2 cellular contexts compared by ENCODE assay signal in the genomic region with DNA sequence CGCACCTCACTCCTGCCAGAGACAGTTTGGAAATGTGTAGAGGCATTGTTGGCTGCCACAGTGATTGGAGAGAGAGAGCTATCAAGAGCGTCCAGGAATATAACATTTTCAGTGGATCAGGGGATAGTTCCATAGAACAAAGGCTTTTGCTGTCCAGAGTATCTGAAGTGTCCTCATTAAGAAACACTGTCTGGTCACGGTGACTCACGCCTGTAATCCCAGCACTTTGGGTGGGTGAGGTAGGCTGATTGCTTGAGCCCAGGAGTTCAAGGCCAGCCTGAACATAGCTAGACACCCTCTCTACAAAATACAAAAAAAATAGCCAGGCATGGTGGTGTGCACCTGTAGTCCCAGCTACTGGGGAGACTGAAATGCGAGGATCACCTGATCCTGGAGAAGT.
TF ChIP-seq lines count a peak whose summit lies in the region.

No MANE protein-coding gene starts in this region.

TF ChIP-seq in HepG2, 621 proteins besides CTCF, POLR2A, EP300 and RAD21 (continued from another document and continues in another):
- TF ChIP-seq, protein P1, sequence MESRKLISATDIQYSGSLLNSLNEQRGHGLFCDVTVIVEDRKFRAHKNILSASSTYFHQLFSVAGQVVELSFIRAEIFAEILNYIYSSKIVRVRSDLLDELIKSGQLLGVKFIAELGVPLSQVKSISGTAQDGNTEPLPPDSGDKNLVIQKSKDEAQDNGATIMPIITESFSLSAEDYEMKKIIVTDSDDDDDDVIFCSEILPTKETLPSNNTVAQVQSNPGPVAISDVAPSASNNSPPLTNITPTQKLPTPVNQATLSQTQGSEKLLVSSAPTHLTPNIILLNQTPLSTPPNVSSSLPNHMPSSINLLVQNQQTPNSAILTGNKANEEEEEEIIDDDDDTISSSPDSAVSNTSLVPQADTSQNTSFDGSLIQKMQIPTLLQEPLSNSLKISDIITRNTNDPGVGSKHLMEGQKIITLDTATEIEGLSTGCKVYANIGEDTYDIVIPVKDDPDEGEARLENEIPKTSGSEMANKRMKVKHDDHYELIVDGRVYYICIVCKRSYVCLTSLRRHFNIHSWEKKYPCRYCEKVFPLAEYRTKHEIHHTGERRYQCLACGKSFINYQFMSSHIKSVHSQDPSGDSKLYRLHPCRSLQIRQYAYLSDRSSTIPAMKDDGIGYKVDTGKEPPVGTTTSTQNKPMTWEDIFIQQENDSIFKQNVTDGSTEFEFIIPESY (CRISPR knock-in tag; IDR thresholded peaks at IDR 0.05) = no peak
- TF ChIP-seq ETV6 (CRISPR knock-in tag; conservative IDR thresholded peaks at IDR 0.05) (no peak), ZNF282 (IDR thresholded peaks at IDR 0.05; ENCODE audit: partially characterized antibody) (no peak), IRF2 (CRISPR knock-in tag; IDR thresholded peaks at IDR 0.05) (no peak), SMAD1 (CRISPR knock-in tag; IDR thresholded peaks at IDR 0.05; ENCODE audit: borderline replicate concordance, low read depth) (no peak), KLF9 (CRISPR knock-in tag; IDR thresholded peaks at IDR 0.05; ENCODE audit: low read depth) (no peak), ZNF207 (IDR thresholded peaks at IDR 0.05; ENCODE audit: borderline replicate concordance) (no peak), ZBTB20 (CRISPR knock-in tag; IDR thresholded peaks at IDR 0.05; ENCODE audit: borderline replicate concordance, low read depth) (no peak), HMG20B (CRISPR knock-in tag; conservative IDR thresholded peaks at IDR 0.05) (no peak), ZBTB7A (CRISPR knock-in tag; IDR thresholded peaks at IDR 0.05) (no peak), POLR2G (IDR thresholded peaks at IDR 0.05; ENCODE audit: low read depth, low read length) (no peak), NFYC (CRISPR knock-in tag; IDR thresholded peaks at IDR 0.05) (no peak), ZNF234 (CRISPR knock-in tag; conservative IDR thresholded peaks at IDR 0.05) (no peak), JUN (CRISPR knock-in tag; IDR thresholded peaks at IDR 0.05) (no peak), ZNF496 (CRISPR knock-in tag; IDR thresholded peaks at IDR 0.05; ENCODE audit: insufficient replicate concordance) (no peak), KDM1A (CRISPR knock-in tag; IDR thresholded peaks at IDR 0.05) (no peak), ZSCAN12 (CRISPR knock-in tag; IDR thresholded peaks at IDR 0.05) (no peak), SKI (IDR thresholded peaks at IDR 0.05; ENCODE audit: partially characterized antibody) (peak; percentile 16), ZNF30 (CRISPR knock-in tag; IDR thresholded peaks at IDR 0.05) (no peak), DNMT1 (CRISPR knock-in tag; IDR thresholded peaks at IDR 0.05) (no peak)
- TF ChIP-seq, protein P2, sequence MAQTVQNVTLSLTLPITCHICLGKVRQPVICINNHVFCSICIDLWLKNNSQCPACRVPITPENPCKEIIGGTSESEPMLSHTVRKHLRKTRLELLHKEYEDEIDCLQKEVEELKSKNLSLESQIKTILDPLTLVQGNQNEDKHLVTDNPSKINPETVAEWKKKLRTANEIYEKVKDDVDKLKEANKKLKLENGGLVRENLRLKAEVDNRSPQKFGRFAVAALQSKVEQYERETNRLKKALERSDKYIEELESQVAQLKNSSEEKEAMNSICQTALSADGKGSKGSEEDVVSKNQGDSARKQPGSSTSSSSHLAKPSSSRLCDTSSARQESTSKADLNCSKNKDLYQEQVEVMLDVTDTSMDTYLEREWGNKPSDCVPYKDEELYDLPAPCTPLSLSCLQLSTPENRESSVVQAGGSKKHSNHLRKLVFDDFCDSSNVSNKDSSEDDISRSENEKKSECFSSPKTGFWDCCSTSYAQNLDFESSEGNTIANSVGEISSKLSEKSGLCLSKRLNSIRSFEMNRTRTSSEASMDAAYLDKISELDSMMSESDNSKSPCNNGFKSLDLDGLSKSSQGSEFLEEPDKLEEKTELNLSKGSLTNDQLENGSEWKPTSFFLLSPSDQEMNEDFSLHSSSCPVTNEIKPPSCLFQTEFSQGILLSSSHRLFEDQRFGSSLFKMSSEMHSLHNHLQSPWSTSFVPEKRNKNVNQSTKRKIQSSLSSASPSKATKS (CRISPR knock-in tag; IDR thresholded peaks at IDR 0.05) = no peak
- TF ChIP-seq, protein P3, sequence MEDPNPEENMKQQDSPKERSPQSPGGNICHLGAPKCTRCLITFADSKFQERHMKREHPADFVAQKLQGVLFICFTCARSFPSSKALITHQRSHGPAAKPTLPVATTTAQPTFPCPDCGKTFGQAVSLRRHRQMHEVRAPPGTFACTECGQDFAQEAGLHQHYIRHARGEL (CRISPR knock-in tag; IDR thresholded peaks at IDR 0.05) = no peak
- TF ChIP-seq, protein P4, sequence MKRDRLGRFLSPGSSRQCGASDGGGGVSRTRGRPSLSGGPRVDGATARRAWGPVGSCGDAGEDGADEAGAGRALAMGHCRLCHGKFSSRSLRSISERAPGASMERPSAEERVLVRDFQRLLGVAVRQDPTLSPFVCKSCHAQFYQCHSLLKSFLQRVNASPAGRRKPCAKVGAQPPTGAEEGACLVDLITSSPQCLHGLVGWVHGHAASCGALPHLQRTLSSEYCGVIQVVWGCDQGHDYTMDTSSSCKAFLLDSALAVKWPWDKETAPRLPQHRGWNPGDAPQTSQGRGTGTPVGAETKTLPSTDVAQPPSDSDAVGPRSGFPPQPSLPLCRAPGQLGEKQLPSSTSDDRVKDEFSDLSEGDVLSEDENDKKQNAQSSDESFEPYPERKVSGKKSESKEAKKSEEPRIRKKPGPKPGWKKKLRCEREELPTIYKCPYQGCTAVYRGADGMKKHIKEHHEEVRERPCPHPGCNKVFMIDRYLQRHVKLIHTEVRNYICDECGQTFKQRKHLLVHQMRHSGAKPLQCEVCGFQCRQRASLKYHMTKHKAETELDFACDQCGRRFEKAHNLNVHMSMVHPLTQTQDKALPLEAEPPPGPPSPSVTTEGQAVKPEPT (CRISPR knock-in tag; IDR thresholded peaks at IDR 0.05; ENCODE audit: low read depth) = no peak
- TF ChIP-seq, protein P5, sequence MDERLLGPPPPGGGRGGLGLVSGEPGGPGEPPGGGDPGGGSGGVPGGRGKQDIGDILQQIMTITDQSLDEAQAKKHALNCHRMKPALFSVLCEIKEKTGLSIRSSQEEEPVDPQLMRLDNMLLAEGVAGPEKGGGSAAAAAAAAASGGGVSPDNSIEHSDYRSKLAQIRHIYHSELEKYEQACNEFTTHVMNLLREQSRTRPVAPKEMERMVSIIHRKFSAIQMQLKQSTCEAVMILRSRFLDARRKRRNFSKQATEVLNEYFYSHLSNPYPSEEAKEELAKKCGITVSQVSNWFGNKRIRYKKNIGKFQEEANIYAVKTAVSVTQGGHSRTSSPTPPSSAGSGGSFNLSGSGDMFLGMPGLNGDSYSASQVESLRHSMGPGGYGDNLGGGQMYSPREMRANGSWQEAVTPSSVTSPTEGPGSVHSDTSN (CRISPR knock-in tag; IDR thresholded peaks at IDR 0.05) = no peak
- TF ChIP-seq, protein P6, sequence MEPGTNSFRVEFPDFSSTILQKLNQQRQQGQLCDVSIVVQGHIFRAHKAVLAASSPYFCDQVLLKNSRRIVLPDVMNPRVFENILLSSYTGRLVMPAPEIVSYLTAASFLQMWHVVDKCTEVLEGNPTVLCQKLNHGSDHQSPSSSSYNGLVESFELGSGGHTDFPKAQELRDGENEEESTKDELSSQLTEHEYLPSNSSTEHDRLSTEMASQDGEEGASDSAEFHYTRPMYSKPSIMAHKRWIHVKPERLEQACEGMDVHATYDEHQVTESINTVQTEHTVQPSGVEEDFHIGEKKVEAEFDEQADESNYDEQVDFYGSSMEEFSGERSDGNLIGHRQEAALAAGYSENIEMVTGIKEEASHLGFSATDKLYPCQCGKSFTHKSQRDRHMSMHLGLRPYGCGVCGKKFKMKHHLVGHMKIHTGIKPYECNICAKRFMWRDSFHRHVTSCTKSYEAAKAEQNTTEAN (CRISPR knock-in tag; conservative IDR thresholded peaks at IDR 0.05) = no peak

TF ChIP-seq in GM12891, 5 proteins besides CTCF, POLR2A, EP300 and RAD21 (continued from another document):
- TF ChIP-seq POU2F2 (IDR thresholded peaks at IDR 0.05; ENCODE audit: low read depth, low read length) = no peak
TF ChIP-seq in GM12891: peak in this region for 0.
